30 cellular contexts compared by ENCODE assay signal in genomic region chr7:138871691-138872090, GRCh38.
"Had no signal": no experiment of that assay in that cellular context is flagged by ENCODE, and none has a peak within 500 bp of the region (broad histone marks: within the 10 kb centered on the region; RNA-seq: fewer than 3 reads in every experiment).

No MANE protein-coding gene starts in this region.

- FAIRE-seq: islet of Langerhans, kidney, urothelium cell line had no signal

- H3K36me3 ChIP-seq: neural progenitor cell, neutrophil, ovary, right atrium auricular region, right lobe of liver, thoracic aorta had no signal

- H3K4me2 ChIP-seq: neural progenitor cell, smooth muscle cell had no signal

- H2AFZ ChIP-seq: neural progenitor cell had no signal

- H3K27me3 ChIP-seq: left lung, neural progenitor cell, neutrophil, ovary, right atrium auricular region, right lobe of liver, suprapubic skin, tibial artery, upper lobe of right lung had no signal

- H3K4me1 ChIP-seq: left lung, lower lobe of right lung, right atrium auricular region, right lobe of liver, suprapubic skin, tibial artery, upper lobe of right lung had no signal

- DNase-seq: hypothalamus; immature natural killer cell; kidney; left colon; left lung; lower lobe of right lung; mesendoderm; naive B cell; natural killer cell; nephron progenitor cell; occipital lobe; ovary; right lobe of liver; stimulated activated CD4-positive, alpha-beta T cell treated with anti-CD3 and anti-CD28 coated beads, Interleukin-1b, Interleukin-23, amount 100 ng/mL, for 48 hours; stimulated activated CD4-positive, alpha-beta T cell treated with anti-CD3 and anti-CD28 coated beads, Interleukin-2, amount 100 ng/mL, for 48 hours; stimulated activated CD4-positive, alpha-beta T cell treated with anti-CD3 and anti-CD28 coated beads, Interleukin-4, amount 100 ng/mL, for 4 hours; stimulated activated CD8-positive, alpha-beta memory T cell treated with anti-CD3 and anti-CD28 coated beads, Interleukin-4, amount 100 ng/mL, for 48 hours; stimulated activated naive CD4-positive, alpha-beta T cell treated with Interleukin-2 at 50 U/mL for 16 hours; tibial artery; trophoblast cell; upper lobe of right lung had no signal

- H3K9me3 ChIP-seq: left lung, lower lobe of right lung, neutrophil, ovary, right atrium auricular region, right lobe of liver, suprapubic skin, thoracic aorta, tibial artery, upper lobe of right lung had no signal

- H3K9ac ChIP-seq: neural progenitor cell had no signal

- H3K4me3 ChIP-seq: left lung, lower lobe of right lung, neural progenitor cell, ovary, right atrium auricular region, right lobe of liver, smooth muscle cell, suprapubic skin, thoracic aorta, tibial artery, upper lobe of right lung had no signal

- H3K27ac ChIP-seq: left lung, lower lobe of right lung, neural progenitor cell, neutrophil, ovary, right atrium auricular region, right lobe of liver, suprapubic skin, thoracic aorta, tibial artery, upper lobe of right lung had no signal

- ATAC-seq: left colon; left lung; lower lobe of right lung; natural killer cell; right lobe of liver; stimulated activated memory B cell treated with anti-CD40 and anti-IgM and Interleukin-4, amounts not matched to agents 10 μg/mL and 1 μg/mL and 100 μg/mL, for 72 hours; upper lobe of right lung had no signal
